9 cellular contexts compared by ENCODE assay signal in the genomic region with DNA sequence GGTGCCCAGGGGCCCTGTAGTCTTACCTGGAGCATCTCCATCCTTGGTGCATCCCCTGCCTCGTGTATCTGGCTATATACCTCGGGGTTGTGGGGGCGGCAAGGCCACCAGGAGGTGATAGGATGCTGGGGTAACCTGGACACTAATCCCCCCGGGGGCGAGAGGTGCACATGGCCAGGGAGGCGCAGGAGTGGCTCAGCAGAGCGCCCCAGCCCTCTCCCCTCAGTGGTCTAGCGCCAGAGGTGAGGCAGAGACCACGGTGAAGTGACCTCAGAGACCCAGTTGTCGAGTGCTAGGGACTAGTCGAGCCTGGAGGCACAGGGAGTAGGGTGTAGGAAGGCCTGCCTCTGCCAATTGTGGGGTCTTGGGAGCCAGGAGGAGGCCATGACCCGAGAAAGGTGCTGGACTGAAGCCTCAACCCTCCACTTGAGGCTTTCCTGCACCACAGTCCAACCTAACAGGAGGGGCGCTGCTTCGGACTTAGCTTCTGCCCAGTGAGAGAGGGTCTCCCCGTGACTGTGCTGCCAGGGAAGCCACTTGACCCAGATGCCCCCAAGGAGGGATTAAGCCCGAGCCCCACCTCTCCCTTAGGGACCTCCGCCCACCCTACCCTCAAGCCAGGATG. TPM values are rescaled to one million over a fixed set of nuclear protein-coding genes. Genes with fewer than 3 reads are reported as not detected.
DNase-seq lines count a peak whose midpoint lies in the region; ATAC-seq and TF ChIP-seq lines count a peak whose summit lies in the region.
"Had no signal": no experiment of that assay in that cellular context is flagged by ENCODE, and none has a peak within 500 bp of the region (broad histone marks: within the 10 kb centered on the region; RNA-seq: fewer than 3 reads in every experiment).

Gene LHB (minus strand): TSS at position 51 of the 625 bp plus-strand sequence. CDS start 10 bp downstream, at position 41.

- H3K36me3 ChIP-seq in heart left ventricle (peaks cover 0 to 38% (median 17%) of the 10 kb centered on the region in 9 donors), lung (ENCODE audit: control insufficient read depth in 2 of 2, insufficient read depth in 2 of 2, low read length in 2 of 2) (peaks cover 8 to 31% of the 10 kb centered on the region in 2 donors), upper lobe of right lung (peaks cover 9% of the 10 kb centered on the region)

- H3K27me3 Mint-ChIP-seq in HFFc6 (ENCODE audit: insufficient read depth), result no peaks in the 10 kb centered on the region; the same call in none of the 2 replicates

- 76 to 83% (median 77%) methylated on average over 10 to 17 of the region's 17 CpGs for WGBS in heart left ventricle, 4 donors
- 67 to 72% methylated on average over 16 to 17 of the region's 17 CpGs for WGBS in lung, 2 donors

- H3K4me3 ChIP-seq in heart left ventricle, result peak within 1 kb of the TSS; percentile 15 to 63 (median 52)
- peak within 1 kb of the TSS; percentile 24 for H3K4me3 ChIP-seq in astrocyte of the spinal cord (ENCODE audit: low read depth, low read length)
- H3K4me3 ChIP-seq in lung, result peak within 1 kb of the TSS; percentile 10
- H3K4me3 ChIP-seq in upper lobe of right lung, result peak within 1 kb of the TSS; percentile 54

- peaks cover 31% of the 10 kb centered on the region for H3K4me1 Mint-ChIP-seq in HFFc6 (ENCODE audit: low read depth)

- no peak for TF ChIP-seq POLR2A in heart left ventricle (IDR thresholded peaks at IDR 0.05)

- H3K4me1 ChIP-seq in heart left ventricle (peaks cover 0 to 29% (median 16%) of the 10 kb centered on the region in 12 donors), lung (ENCODE audit: control insufficient read depth in 2 of 2, insufficient read depth in 2 of 2, low read length in 2 of 2) (peaks cover 0 to 7% of the 10 kb centered on the region in 2 donors), upper lobe of right lung (peaks cover 26% of the 10 kb centered on the region)

- peaks cover 17% of the 10 kb centered on the region for H3K36me3 Mint-ChIP-seq in HFFc6 (ENCODE audit: low read depth)

- DNase-seq in heart left ventricle (no peak), left cardiac atrium (no peak), astrocyte of the spinal cord (ENCODE audit: low read depth, low spot score) (no peak), lung (ENCODE audit: low spot score) (no peak), upper lobe of right lung (no peak), islet precursor cell (no peak), cerebellar cortex (ENCODE audit: low spot score) (no peak), HFFc6 (no peak)

- H3K27me3 ChIP-seq in heart left ventricle (peaks cover 0 to 25% (median 0%) of the 10 kb centered on the region in 9 donors), lung (ENCODE audit: control insufficient read depth, insufficient read depth) (no peaks in the 10 kb centered on the region), upper lobe of right lung (no peaks in the 10 kb centered on the region)

- TF ChIP-seq CTCF in heart left ventricle (IDR thresholded peaks at IDR 0.05) (no peak), astrocyte of the spinal cord (IDR thresholded peaks at IDR 0.05; ENCODE audit: low read depth, low read length) (no peak), lung (IDR thresholded peaks at IDR 0.05; ENCODE audit: control extremely low read depth, extremely low read depth) (no peak), upper lobe of right lung (IDR thresholded peaks at IDR 0.05) (no peak), HFFc6 (IDR thresholded peaks at IDR 0.05) (no peak)

- H3K27ac ChIP-seq in heart left ventricle (peak within 1 kb of the TSS in 1 of 12 donors; percentile 42), lung (ENCODE audit: low read depth in 1 of 2, low read length in 1 of 2) (no peak within 1 kb of the TSS), upper lobe of right lung (no peak within 1 kb of the TSS)

- in situ Hi-C loops in astrocyte of the spinal cord (cut with HindIII; ENCODE audit: low sequenced_read_pairs), result no loop called here

- ATAC-seq in heart left ventricle (no peak), left cardiac atrium (no peak), lung (ENCODE audit: insufficient read depth, low FRiP score) (no peak), upper lobe of right lung (no peak)

- intact Hi-C loops in heart left ventricle (cut with DNase I), result no loop called here
- intact Hi-C loops in left cardiac atrium (cut with DNase I), result no loop called here
- intact Hi-C loops in upper lobe of right lung (cut with DNase I), result no loop called here

- no peaks in the 10 kb centered on the region for H3K9me3 Mint-ChIP-seq in HFFc6

- no peaks in the 10 kb centered on the region for H3K9me3 ChIP-seq in heart left ventricle
- no peaks in the 10 kb centered on the region for H3K9me3 ChIP-seq in lung (ENCODE audit: control insufficient read depth in 2 of 2, insufficient read depth in 1 of 2, low read length in 1 of 2)
- no peaks in the 10 kb centered on the region for H3K9me3 ChIP-seq in upper lobe of right lung

- no peak within 1 kb of the TSS; the same call in 1 of the 2 replicates for H3K4me3 Mint-ChIP-seq in HFFc6

- H3K27ac Mint-ChIP-seq in HFFc6, result no peak within 1 kb of the TSS

RNA-seq across cellular contexts. Expression of gene LHB, which starts in this region (rescaled TPM):
- total RNA-seq in heart left ventricle, result not detected
- polyA plus RNA-seq in heart left ventricle, result not detected
- total RNA-seq in left cardiac atrium, result under 1 TPM in 1 of 2 donors, not detected in 1; 0.55 TPM
- total RNA-seq in lung, result under 1 TPM in 1 of 2 donors, not detected in 1; 0.74 TPM
- polyA plus RNA-seq in lung, result under 1 TPM; 0.32 to 0.67 TPM
- not detected for total RNA-seq in upper lobe of right lung
- total RNA-seq in HFFc6 (2021; fragmentation: NEBNext Ultra II Directional; extraction: Animal tissue kit (Norgen Biotek cat#: 25700)), result under 1 TPM in 1 of 6 experiments, not detected in 5; 0.46 TPM
- total RNA-seq: T-helper 2 cell treated with Interferon-gamma antibody and Interleukin-4, amounts not matched to agents 100 ng/mL and 5 ng/mL, for 36 hours had no signal
